ENCODE assay signal across 34 cellular contexts in genomic region chr15:77291107-77291506, GRCh38.
"Had no signal": no experiment of that assay in that cellular context is flagged by ENCODE, and none has a peak within 500 bp of the region (broad histone marks: within the 10 kb centered on the region; RNA-seq: fewer than 3 reads in every experiment).

No MANE protein-coding gene starts in this region.

- H3K4me3 ChIP-seq: MG63 had no signal

- H3K9me3 ChIP-seq: MG63 had no signal

- H3K27me3 ChIP-seq: MG63 had no signal

- DNase-seq: Karpas-422, Kasumi-1, MG63, MM.1S, MV-4-11, NCI-H1048, NCI-H1092, NCI-H1092 treated with DMSO at 0.1 percent for 48 hours, NCI-H1105, NCI-H1105 treated with DMSO at 0.1 percent for 48 hours, NCI-H1417, NCI-H1417 treated with DMSO at 0.1 percent for 48 hours, NCI-H1436, NCI-H1436 treated with DMSO at 0.1 percent for 48 hours, NCI-H146, NCI-H1694, NCI-H1694 treated with DMSO at 0.1 percent for 48 hours, NCI-H187, NCI-H187 treated with DMSO at 0.1 percent for 48 hours, NCI-H1930, NCI-H2029, NCI-H2029 treated with DMSO at 0.1 percent for 48 hours, NCI-H2081, NCI-H2081 treated with DMSO at 0.1 percent for 48 hours, NCI-H2107, NCI-H2171, NCI-H2171 treated with DMSO at 0.1 percent for 48 hours, NCI-H2227 treated with DMSO at 0.1 percent for 48 hours, NCI-H226, NCI-H345, NCI-H446, NCI-H446 treated with DMSO at 0.1 percent for 48 hours, NCI-H510A, NCI-H510A treated with DMSO at 0.1 percent for 48 hours had no signal
